ENCODE assay signal across 8 cellular contexts in the genomic region with DNA sequence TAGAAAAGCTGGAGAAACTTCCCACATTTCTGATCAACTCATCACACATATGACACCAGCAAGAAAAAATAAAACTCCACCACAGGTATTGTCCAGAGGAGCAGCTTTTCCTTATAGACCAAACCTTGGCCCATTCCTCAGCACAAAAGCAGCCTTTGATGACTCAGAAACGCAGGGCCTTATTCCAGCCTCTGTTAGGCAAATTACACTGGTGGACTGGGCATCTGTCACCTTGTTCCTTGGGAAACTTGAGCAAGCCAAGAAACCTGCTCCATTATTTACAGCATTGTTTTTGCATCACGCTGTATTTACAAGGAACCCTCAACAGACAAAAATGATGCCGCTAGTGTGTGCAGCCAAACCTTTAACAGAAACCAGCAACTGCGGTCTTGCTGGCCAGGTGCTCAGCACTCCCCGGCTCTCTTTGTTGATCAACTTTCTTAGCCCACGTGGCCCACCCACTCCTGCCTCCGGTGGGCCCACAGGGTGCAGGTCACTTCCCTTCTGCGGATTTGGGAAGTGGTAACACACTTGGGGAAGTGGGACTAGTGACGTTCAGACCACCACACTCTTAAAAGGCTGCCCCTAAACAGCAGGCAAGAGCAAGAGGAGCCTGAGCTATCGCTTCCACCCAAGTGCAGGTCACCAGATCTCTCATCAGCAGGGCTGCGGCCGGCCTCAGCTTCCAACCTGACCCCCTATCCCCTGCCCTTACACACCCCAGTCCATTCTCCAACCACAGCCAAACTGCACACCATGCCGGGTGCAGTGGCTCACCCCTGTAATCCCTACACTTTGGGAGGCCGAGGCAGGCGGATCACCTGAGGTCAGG. TPM values are rescaled to one million over a fixed set of nuclear protein-coding genes. Genes with fewer than 3 reads are reported as not detected.
DNase-seq lines count a peak whose midpoint lies in the region; ATAC-seq and TF ChIP-seq lines count a peak whose summit lies in the region.

No MANE protein-coding gene starts in this region.

- H3K36me3 Mint-ChIP-seq in chondrocyte (ENCODE audit: low read depth), result no peaks in the 10 kb centered on the region

- H3K27me3 Mint-ChIP-seq in chondrocyte (ENCODE audit: low read depth), result no peaks in the 10 kb centered on the region

- H3K4me1 ChIP-seq in KMS-11 (ENCODE audit: low read depth, poor library complexity, severe bottlenecking), result peaks cover 16% of the 10 kb centered on the region
- peaks cover 11% of the 10 kb centered on the region for H3K4me1 ChIP-seq in upper lobe of right lung

- peaks cover 11% of the 10 kb centered on the region for H3K4me1 Mint-ChIP-seq in chondrocyte (ENCODE audit: low read depth)

- H3K4me3 ChIP-seq in KMS-11 (IDR thresholded peaks at IDR 0.05; ENCODE audit: insufficient read depth, low read depth, low read length) (no peak overlapping the region), upper lobe of right lung (peak overlapping the region; percentile 70)

- no peaks in the 10 kb centered on the region for H4K20me1 ChIP-seq in KMS-11 (ENCODE audit: insufficient read depth)

- H3K79me2 ChIP-seq in KMS-11 (ENCODE audit: insufficient read depth, low read depth), result no peaks in the 10 kb centered on the region; the same call in 1 of the 2 replicates

- H3K9me3 ChIP-seq in upper lobe of right lung, result no peaks in the 10 kb centered on the region

- no peaks in the 10 kb centered on the region for H3K9me3 Mint-ChIP-seq in chondrocyte (ENCODE audit: low read depth)

- TF ChIP-seq CTCF in KMS-11 (conservative IDR thresholded peaks at IDR 0.05; ENCODE audit: low read depth, low read length) (no peak), chondrocyte (IDR thresholded peaks at IDR 0.05) (no peak), upper lobe of right lung (IDR thresholded peaks at IDR 0.05) (no peak)

- intact Hi-C loops in upper lobe of right lung (cut with DNase I), result no loop called here

- H3K27ac Mint-ChIP-seq in chondrocyte (ENCODE audit: unreplicated experiment), result no peak overlapping the region

- peak overlapping the region; percentile 87 for H3K4me3 Mint-ChIP-seq in chondrocyte (ENCODE audit: unreplicated experiment)

- ATAC-seq in GM21737 (IDR thresholded peaks at IDR 0.05; ENCODE audit: unreplicated experiment) (peak; percentile 50), upper lobe of right lung (peak; percentile 21)

- H3K9ac ChIP-seq in KMS-11, result no peak overlapping the region

- H2AFZ ChIP-seq in KMS-11 (ENCODE audit: low read depth), result no peak overlapping the region

- H3K4me2 ChIP-seq in KMS-11, result peak overlapping the region; percentile 56

- DNase-seq in DMS 273 (lab: John Stamatoyannopoulos, UW; ENCODE audit: unreplicated experiment), result peak; percentile 49
- no peak for DNase-seq in DMS 273 treated with DMSO at 0.1 percent for 48 hours (lab: John Stamatoyannopoulos, UW)
- DNase-seq in chondrocyte (ENCODE audit: low spot score), result no peak
- DNase-seq in upper lobe of right lung, result no peak
- DNase-seq in D341Med (ENCODE audit: low spot score), result no peak
- no peak for DNase-seq in NCI-H1092 (lab: John Stamatoyannopoulos, UW)

- H3K36me3 ChIP-seq in KMS-11 (ENCODE audit: insufficient read depth), result no peaks in the 10 kb centered on the region
- no peaks in the 10 kb centered on the region for H3K36me3 ChIP-seq in upper lobe of right lung

- no peaks in the 10 kb centered on the region for H3K27me3 ChIP-seq in KMS-11 (ENCODE audit: insufficient read depth, low read depth)
- H3K27me3 ChIP-seq in upper lobe of right lung, result no peaks in the 10 kb centered on the region

- H3K27ac ChIP-seq in KMS-11 (no peak overlapping the region), upper lobe of right lung (no peak overlapping the region)

RNA-seq across cellular contexts. Expression of a gene that starts 1.5 kb away (rescaled TPM):
- 5.2 to 6.4 TPM (median 5.5 TPM) in 3 replicates for total RNA-seq in chondrocyte
- 16.8 TPM for total RNA-seq in upper lobe of right lung
